Comparison of ENCODE assay signal across 8 cellular contexts in genomic region chr11:61294717-61295595, GRCh38. TPM values are rescaled to one million over a fixed set of nuclear protein-coding genes. Genes with fewer than 3 reads are reported as not detected.
DNase-seq lines count a peak whose midpoint lies in the region; ATAC-seq and TF ChIP-seq lines count a peak whose summit lies in the region.

TSS of gene VWCE (minus strand) at chr11:61295316. CDS start at chr11:61295037, 279 bp downstream.

- no peaks in the 10 kb centered on the region for H3K79me2 ChIP-seq in mammary epithelial cell (ENCODE audit: insufficient read depth, low read length)

- peak within 1 kb of the TSS; percentile 83 for H2AFZ ChIP-seq in mammary epithelial cell (ENCODE audit: low read depth, low read length)

- intact Hi-C loops in mammary epithelial cell (cut with micrococcal nuclease) = no loop called here

- 28% methylated on average over 25 of the region's 97 CpGs for WGBS in mammary epithelial cell (ENCODE audit: low coverage, missing lambda C conversion rate)

- CTCF ChIA-PET in mammary epithelial cell (lab: Charles Lee; ENCODE audit: low non-redundant PET) = no interaction called here

- peak; percentile 81 for DNase-seq in NCI-H1092 treated with DMSO at 0.1 percent for 48 hours (lab: John Stamatoyannopoulos, UW)
- peak; percentile 81 for DNase-seq in WERI-Rb-1
- DNase-seq in mammary epithelial cell = peak; percentile 20
- DNase-seq in kidney tubule cell (ENCODE audit: low spot score) = peak; percentile 70
- DNase-seq in stimulated activated CD4-positive, alpha-beta T cell treated with anti-CD3 and anti-CD28 coated beads, Interleukin-4, amount 100 ng/mL, for 48 hours (ENCODE audit: low read depth in 2 of 2) = peak; percentile 65 to 70
- no peak for DNase-seq in NK-92 (lab: John Stamatoyannopoulos, UW; ENCODE audit: unreplicated experiment)

- dilution Hi-C loops in mammary epithelial cell (cut with HindIII; ENCODE audit: low sequenced_read_pairs) = no loop called here

- peak; percentile 63 for ATAC-seq in HG02571 (IDR thresholded peaks at IDR 0.05; ENCODE audit: unreplicated experiment)

- no TSS peak for BruUV-seq in mammary epithelial cell (replicated peaks; lab: Mats Ljungman, UMichigan)

- peaks cover 49% of the 10 kb centered on the region for H3K4me1 ChIP-seq in mammary epithelial cell (ENCODE audit: insufficient read depth, low read length)

- H3K4me2 ChIP-seq in mammary epithelial cell (ENCODE audit: insufficient read depth, low read depth, low read length) = peak within 1 kb of the TSS; percentile 83

- H3K27me3 ChIP-seq in WERI-Rb-1 (ENCODE audit: insufficient read depth, low read depth, severe bottlenecking) (no peaks in the 10 kb centered on the region), mammary epithelial cell (ENCODE audit: insufficient read depth, low read length) (peaks cover 2% of the 10 kb centered on the region)

- in situ Hi-C loops in mammary epithelial cell (cut with MboI; ENCODE audit: low sequenced_read_pairs in 2 of 2) = no loop called here

- H3K4me3 ChIP-seq in WERI-Rb-1 (ENCODE audit: low read depth, low read length) = peak within 1 kb of the TSS; percentile 74
- H3K4me3 ChIP-seq in mammary epithelial cell (replicated peaks in 1 of 3; ENCODE audit: insufficient read depth in 1 of 3, low read depth in 2 of 3, low read length in 3 of 3) = peak within 1 kb of the TSS; percentile 5 to 48 (median 32)

- H3K9ac ChIP-seq in mammary epithelial cell (ENCODE audit: insufficient read depth, low read length) = peak within 1 kb of the TSS; percentile 58

- peak within 1 kb of the TSS; percentile 77 for H3K27ac ChIP-seq in WERI-Rb-1
- no peak within 1 kb of the TSS for H3K27ac ChIP-seq in mammary epithelial cell (ENCODE audit: insufficient read depth, low read depth, low read length)

- H4K20me1 ChIP-seq in mammary epithelial cell (ENCODE audit: insufficient read depth, low read length) = no peaks in the 10 kb centered on the region

- H3K36me3 ChIP-seq in WERI-Rb-1 (peaks cover 28% of the 10 kb centered on the region), mammary epithelial cell (ENCODE audit: insufficient read depth, low read length) (peaks cover 10% of the 10 kb centered on the region)

- TF ChIP-seq CTCF in GM12872 (IDR thresholded peaks at IDR 0.05; ENCODE audit: insufficient read depth, low read depth, low read length) = peak; percentile 45
- peak; percentile 59 for TF ChIP-seq CTCF in WERI-Rb-1 (IDR thresholded peaks at IDR 0.05; ENCODE audit: low read depth, low read length)
- peak in 1 of 2 donors; percentile 42 for TF ChIP-seq CTCF in mammary epithelial cell (conservative IDR thresholded peaks at IDR 0.05 in 1 of 2, IDR thresholded peaks at IDR 0.05 in 1 of 2; ENCODE audit: extremely low read depth in 1 of 2, insufficient read depth in 1 of 2, low read depth in 1 of 2, low read length in 2 of 2)

- H3K9me3 ChIP-seq in WERI-Rb-1 (ENCODE audit: severe bottlenecking) (no peaks in the 10 kb centered on the region), mammary epithelial cell (replicated peaks; ENCODE audit: insufficient read depth, low read length) (no peaks in the 10 kb centered on the region)

RNA-seq across cellular contexts. Expression of gene VWCE, which starts in this region (rescaled TPM):
- under 1 TPM; 0.50 to 0.82 TPM for total RNA-seq in mammary epithelial cell
- polyA plus RNA-seq in mammary epithelial cell = 0.34 TPM
- polyA minus RNA-seq in mammary epithelial cell = not detected

Comparison
In these comparisons a context has a peak if more than half of its experiments do, and no peak if none do; other contexts are left out.
1. Peak in DNase-seq, H3K4me3 ChIP-seq, H3K9ac ChIP-seq and H3K4me2 ChIP-seq in mammary epithelial cell; RNA of the gene not detected or under 1 TPM.